In genomic region chr10:98924526-98924925, GRCh38 we compare ENCODE assay signal across 22 cellular contexts.
DNase-seq lines count a peak whose midpoint lies in the region; ATAC-seq lines count a peak whose summit lies in the region.
"Had no signal": no experiment of that assay in that cellular context is flagged by ENCODE, and none has a peak within 500 bp of the region (broad histone marks: within the 10 kb centered on the region; RNA-seq: fewer than 3 reads in every experiment).

No MANE protein-coding gene starts in this region.

- H2BK12ac ChIP-seq in neuronal stem cell (ENCODE audit: low read length), result no peak overlapping the region

- H3K9me3 ChIP-seq in neuronal stem cell (replicated peaks in 1 of 2; ENCODE audit: control insufficient read depth in 2 of 2, insufficient read depth in 1 of 2, low read depth in 1 of 2, low read length in 2 of 2), result no peaks in the 10 kb centered on the region
- H3K9me3 ChIP-seq: BLaER1 treated with 17β-estradiol and CSF1 and Interleukin-3, amounts not matched to agents 10 nM and 100 nM; Caco-2; SJCRH30 had no signal

- no peak for ATAC-seq in sciatic nerve
- ATAC-seq: K562, Right ventricle myocardium inferior had no signal

- no peak overlapping the region for H4K91ac ChIP-seq in neuronal stem cell (ENCODE audit: low read depth, low read length, poor library complexity)

- no peak overlapping the region for H3K27ac ChIP-seq in neuronal stem cell (replicated peaks; ENCODE audit: low read length)
- H3K27ac ChIP-seq: BLaER1 treated with 17β-estradiol and CSF1 and Interleukin-3, amounts not matched to agents 10 nM and 100 nM; GM23248; PC-9; SJCRH30 had no signal

- H3K4me2 ChIP-seq in neuronal stem cell (ENCODE audit: insufficient read depth, low read length, poor library complexity, severe bottlenecking), result no peak overlapping the region
- H3K4me2 ChIP-seq: BLaER1 treated with 17β-estradiol and CSF1 and Interleukin-3, amounts not matched to agents 10 nM and 100 nM; PC-9 had no signal

- H3K23ac ChIP-seq in neuronal stem cell (ENCODE audit: low read depth, low read length, poor library complexity), result no peak overlapping the region

- no peak overlapping the region for H2BK5ac ChIP-seq in neuronal stem cell (ENCODE audit: low read length)

- H3K4ac ChIP-seq in neuronal stem cell (ENCODE audit: low read length), result no peak overlapping the region

- WGBS in neuronal stem cell (ENCODE audit: extremely low coverage in 2 of 2, insufficient read length in 2 of 2, insufficient replicate concordance in 1 of 2), 2 donors, result no CpG with 5 or more reads among the region's 1 CpG

- H3K9ac ChIP-seq in neuronal stem cell (ENCODE audit: low read depth, low read length, poor library complexity), result no peak overlapping the region
- H3K9ac ChIP-seq: BLaER1 treated with 17β-estradiol and CSF1 and Interleukin-3, amounts not matched to agents 10 nM and 100 nM; GM23248 had no signal

- no peak overlapping the region for H2BK120ac ChIP-seq in neuronal stem cell (ENCODE audit: low read depth, low read length)

- H4K8ac ChIP-seq in neuronal stem cell (ENCODE audit: low read depth, low read length), result peak overlapping the region; percentile 70

- no peak overlapping the region for H3K14ac ChIP-seq in neuronal stem cell (ENCODE audit: low read length)

- intact Hi-C loops in sciatic nerve (cut with DNase I), result no loop called here

- no peaks in the 10 kb centered on the region for H3K36me3 ChIP-seq in neuronal stem cell (replicated peaks in 1 of 2; ENCODE audit: control insufficient read depth in 2 of 2, insufficient read depth in 2 of 2, low read length in 2 of 2)
- H3K36me3 ChIP-seq: BLaER1 treated with 17β-estradiol and CSF1 and Interleukin-3, amounts not matched to agents 10 nM and 100 nM; SJCRH30 had no signal

- no peak overlapping the region for H3K18ac ChIP-seq in neuronal stem cell (ENCODE audit: low read length)

- H3K4me1 ChIP-seq in neuronal stem cell (ENCODE audit: control insufficient read depth in 2 of 2, insufficient read depth in 1 of 2, low read depth in 1 of 2, low read length in 2 of 2), result peaks cover 0 to 4% of the 10 kb centered on the region in 2 donors
- H3K4me1 ChIP-seq: BLaER1 treated with 17β-estradiol and CSF1 and Interleukin-3, amounts not matched to agents 10 nM and 100 nM; Caco-2 had no signal

- no peak overlapping the region for H3K4me3 ChIP-seq in neuronal stem cell (ENCODE audit: low read length in 2 of 2)
- H3K4me3 ChIP-seq: BLaER1 treated with 17β-estradiol and CSF1 and Interleukin-3, amounts not matched to agents 10 nM and 100 nM; GM23248; K562; PC-9; SJCRH30 had no signal

- DNase-seq in DMS 273 treated with DMSO at 0.1 percent for 48 hours (lab: John Stamatoyannopoulos, UW) (peak; percentile 76), NCI-H1694 (lab: John Stamatoyannopoulos, UW) (peak; percentile 40), amniotic epithelial cell (ENCODE audit: low read depth) (peak; percentile 57), neuronal stem cell (ENCODE audit: low spot score) (no peak), NCI-H82 treated with DMSO at 0.1 percent for 48 hours (lab: John Stamatoyannopoulos, UW; ENCODE audit: unreplicated experiment) (no peak), COLO829 (ENCODE audit: low spot score) (no peak), sciatic nerve (ENCODE audit: low spot score) (no peak)
- DNase-seq: Caco-2; CD4-positive, alpha-beta memory T cell; GM23248; H7; Kasumi-1; MV-4-11; NCI-H345; NCI-H510A treated with DMSO at 0.1 percent for 48 hours; NCI-H82; PC-9; T-helper 2 cell had no signal

- no peak overlapping the region for H2AFZ ChIP-seq in neuronal stem cell (ENCODE audit: low read length)
- H2AFZ ChIP-seq: GM23248, PC-9 had no signal

- no peak overlapping the region for H2BK15ac ChIP-seq in neuronal stem cell (ENCODE audit: low read length)

- no peaks in the 10 kb centered on the region for H3K27me3 ChIP-seq in neuronal stem cell (ENCODE audit: control insufficient read depth in 3 of 3, insufficient read depth in 3 of 3, low read depth in 1 of 3, low read length in 3 of 3)
- H3K27me3 ChIP-seq: BLaER1 treated with 17β-estradiol and CSF1 and Interleukin-3, amounts not matched to agents 10 nM and 100 nM; SJCRH30 had no signal

- H2AK5ac ChIP-seq in neuronal stem cell (ENCODE audit: low read depth, low read length), result peak overlapping the region; percentile 56

- H3K79me1 ChIP-seq in neuronal stem cell (ENCODE audit: low read depth, low read length), result no peaks in the 10 kb centered on the region

Comparison
In these comparisons a context has a peak if more than half of its experiments do, and no peak if none do; other contexts are left out.
1. DNase-seq: peak in DMS 273 treated with DMSO at 0.1 percent for 48 hours (single experiment), NCI-H1694 (single experiment) and amniotic epithelial cell (single experiment); none in neuronal stem cell (single experiment), NCI-H82 treated with DMSO at 0.1 percent for 48 hours (single experiment), COLO829 (single experiment) and sciatic nerve (single experiment).